ENCODE assay signal across 16 cellular contexts in genomic region chr22:27195104-27195503, GRCh38.
A peak's percentile ranks its signal among the peaks of the same experiment; 100 is the strongest.
DNase-seq lines count a peak whose midpoint lies in the region; ATAC-seq and TF ChIP-seq lines count a peak whose summit lies in the region.
"Had no signal": no experiment of that assay in that cellular context is flagged by ENCODE, and none has a peak within 500 bp of the region (broad histone marks: within the 10 kb centered on the region; RNA-seq: fewer than 3 reads in every experiment).

No MANE protein-coding gene starts in this region.

- H3K36me3 Mint-ChIP-seq in GM23338 (ENCODE audit: low read depth): peaks cover 5% of the 10 kb centered on the region; the same call in 2 of the 3 replicates
- no peaks in the 10 kb centered on the region for H3K36me3 Mint-ChIP-seq in endodermal cell (ENCODE audit: low read depth)

- DNase-seq in GM23338 (ENCODE audit: low spot score): no peak
- DNase-seq in NCI-H510A (lab: John Stamatoyannopoulos, UW): peak; percentile 32
- peak; percentile 77 for DNase-seq in left ventricle myocardium superior
- peak; percentile 88 for DNase-seq in sigmoid colon
- DNase-seq in NCI-H1417 (lab: John Stamatoyannopoulos, UW): no peak
- DNase-seq in endodermal cell: no peak
- DNase-seq: activated CD8-positive, alpha-beta T cell treated with anti-CD3 and anti-CD28 coated beads for 36 hours; DMS79; mesendoderm; NCI-H1436 treated with DMSO at 0.1 percent for 48 hours; SK-N-SH had no signal

- no peaks in the 10 kb centered on the region for H3K9me3 ChIP-seq in sigmoid colon
- H3K9me3 ChIP-seq in endodermal cell (ENCODE audit: control insufficient read depth, low read length): peaks cover 20% of the 10 kb centered on the region
- H3K9me3 ChIP-seq: ascending aorta had no signal

- no peak overlapping the region for H3K4me2 ChIP-seq in GM23338
- H3K4me2 ChIP-seq: SK-N-SH had no signal

- TF ChIP-seq POLR2A in sigmoid colon (IDR thresholded peaks at IDR 0.05): no peak

- H3K4me3 ChIP-seq in GM23338 (no peak overlapping the region), sigmoid colon (no peak overlapping the region), endodermal cell (ENCODE audit: low read length) (no peak overlapping the region)
- H3K4me3 ChIP-seq: ascending aorta, K562 had no signal

- TF ChIP-seq CTCF in GM23338 (conservative IDR thresholded peaks at IDR 0.05; ENCODE audit: low read depth in 2 of 2) (no peak), sigmoid colon (IDR thresholded peaks at IDR 0.05) (no peak), endodermal cell (conservative IDR thresholded peaks at IDR 0.05) (no peak)

- TF ChIP-seq EP300 in sigmoid colon (IDR thresholded peaks at IDR 0.05): no peak

- no peaks in the 10 kb centered on the region for H3F3A ChIP-seq in GM23338 (replicated peaks; ENCODE audit: low read depth)

- H3K4me1 ChIP-seq in GM23338 (ENCODE audit: insufficient read depth): no peaks in the 10 kb centered on the region
- H3K4me1 ChIP-seq in sigmoid colon: peaks cover 0 to 12% (median 9%) of the 10 kb centered on the region in 4 donors
- peaks cover 4% of the 10 kb centered on the region for H3K4me1 ChIP-seq in endodermal cell (ENCODE audit: control insufficient read depth, insufficient read depth, low read length)

- H3K9ac ChIP-seq in endodermal cell (ENCODE audit: extremely low read depth, low read length, poor library complexity, severe bottlenecking): no peak overlapping the region
- H3K9ac ChIP-seq: SK-N-SH had no signal

- WGBS in sigmoid colon, 2 donors: 67 to 74% methylated on average over 20 of the region's 20 CpGs
- WGBS in endodermal cell (ENCODE audit: insufficient coverage in 1 of 2, insufficient read length in 1 of 2), 2 experiments: 93 to 99% methylated on average over 12 to 20 of the region's 20 CpGs

- H3K4me1 Mint-ChIP-seq in GM23338: peaks cover 5% of the 10 kb centered on the region; the same call in 2 of the 3 replicates
- no peaks in the 10 kb centered on the region for H3K4me1 Mint-ChIP-seq in endodermal cell
- H3K4me1 Mint-ChIP-seq: B cell had no signal

- no peak overlapping the region for H3K27ac ChIP-seq in GM23338 (ENCODE audit: low read depth)
- peak overlapping the region; percentile 40 to 67 (median 64) for H3K27ac ChIP-seq in sigmoid colon
- H3K27ac ChIP-seq in endodermal cell (ENCODE audit: low read depth, low read length): no peak overlapping the region
- H3K27ac ChIP-seq: ascending aorta had no signal

- H3K9me2 ChIP-seq in GM23338 (ENCODE audit: insufficient read depth): peaks cover 7% of the 10 kb centered on the region; the same call in 1 of the 2 replicates
- H3K9me2 ChIP-seq: SK-N-SH had no signal

- H3K9me3 Mint-ChIP-seq in GM23338 (peaks cover 15% of the 10 kb centered on the region), endodermal cell (peaks cover 21% of the 10 kb centered on the region)

- no peak; the same call in 2 of the 3 replicates for ATAC-seq in GM23338
- peak; percentile 90 for ATAC-seq in left ventricle myocardium superior
- no peak for ATAC-seq in GM19035 (IDR thresholded peaks at IDR 0.05; ENCODE audit: unreplicated experiment)
- ATAC-seq in GM21515 (IDR thresholded peaks at IDR 0.05; ENCODE audit: unreplicated experiment): no peak
- ATAC-seq: activated CD8-positive, alpha-beta T cell treated with anti-CD3 and anti-CD28 coated beads for 36 hours; K562 had no signal

- no peaks in the 10 kb centered on the region for H4K20me1 ChIP-seq in GM23338 (replicated peaks; ENCODE audit: insufficient read depth)

- 0 out of 2 replicates have a peak overlapping the region, but pooled peaks have one; percentile 52 for H2AFZ ChIP-seq in GM23338

- H3K36me3 ChIP-seq in GM23338 (ENCODE audit: insufficient read depth): 0 out of 2 replicates have a peak, but pooled peaks cover 4% of the 10 kb centered on the region
- H3K36me3 ChIP-seq in sigmoid colon: no peaks in the 10 kb centered on the region
- no peaks in the 10 kb centered on the region for H3K36me3 ChIP-seq in endodermal cell (ENCODE audit: control insufficient read depth, insufficient read depth, low read length)
- H3K36me3 ChIP-seq: ascending aorta had no signal

- no peaks in the 10 kb centered on the region for H3K27me3 ChIP-seq in GM23338 (ENCODE audit: insufficient read depth)
- H3K27me3 ChIP-seq in sigmoid colon: no peaks in the 10 kb centered on the region
- H3K27me3 ChIP-seq in endodermal cell (ENCODE audit: control insufficient read depth, insufficient read depth, low read length, poor library complexity, severe bottlenecking): peaks cover 64% of the 10 kb centered on the region
- H3K27me3 ChIP-seq: ascending aorta had no signal

- H3K27ac Mint-ChIP-seq in GM23338 (no peak overlapping the region), endodermal cell (no peak overlapping the region)
- H3K27ac Mint-ChIP-seq: activated CD8-positive, alpha-beta T cell treated with anti-CD3 and anti-CD28 coated beads for 36 hours; B cell had no signal

- peaks cover 10% of the 10 kb centered on the region for H3K27me3 Mint-ChIP-seq in GM23338 (ENCODE audit: insufficient read depth, low read depth, poor library complexity)
- H3K27me3 Mint-ChIP-seq in endodermal cell (ENCODE audit: insufficient read depth): peaks cover 97% of the 10 kb centered on the region
- H3K27me3 Mint-ChIP-seq: activated CD8-positive, alpha-beta T cell treated with anti-CD3 and anti-CD28 coated beads for 36 hours had no signal

- no peak overlapping the region for H3K4me3 Mint-ChIP-seq in GM23338
- no peak overlapping the region for H3K4me3 Mint-ChIP-seq in endodermal cell
- H3K4me3 Mint-ChIP-seq: activated CD8-positive, alpha-beta T cell treated with anti-CD3 and anti-CD28 coated beads for 36 hours; B cell had no signal

- intact Hi-C loops in left ventricle myocardium superior (cut with micrococcal nuclease): no loop called here
- intact Hi-C loops in sigmoid colon (cut with DNase I): loop anchor here (10.0 kb wide), 1 partner anchor 610 kb away; the partner anchor contains the start of gene MN1

- H3K79me2 ChIP-seq in GM23338 (replicated peaks; ENCODE audit: insufficient read depth): no peaks in the 10 kb centered on the region

TF ChIP-seq in GM23338, 12 proteins besides CTCF, POLR2A, EP300 and RAD21 (continues in another document):
- TF ChIP-seq NANOG (IDR thresholded peaks at IDR 0.05; ENCODE audit: borderline replicate concordance) (no peak), EZH2phosphoT487 (IDR thresholded peaks at IDR 0.05; ENCODE audit: unreplicated experiment) (no peak), ZNF462 (CRISPR knock-in tag; IDR thresholded peaks at IDR 0.05) (no peak), POLR2AphosphoS5 (IDR thresholded peaks at IDR 0.05; ENCODE audit: low read depth) (no peak), JUNB (IDR thresholded peaks at IDR 0.05; ENCODE audit: unreplicated experiment) (no peak)

Comparison
In these comparisons a context has a peak if more than half of its experiments do, and no peak if none do; other contexts are left out.
1. DNase-seq: peak in NCI-H510A (single experiment), left ventricle myocardium superior (single experiment) and sigmoid colon (single experiment); none in GM23338 (single experiment), NCI-H1417 (0 of 3) and endodermal cell (single experiment).
2. H3K27ac ChIP-seq: peak in sigmoid colon (4 of 4); none in GM23338 (single experiment) and endodermal cell (single experiment).